In genomic region chr13:71789952-71790351, GRCh38 we compare ENCODE assay signal across 19 cellular contexts.
"Had no signal": no experiment of that assay in that cellular context is flagged by ENCODE, and none has a peak within 500 bp of the region (broad histone marks: within the 10 kb centered on the region; RNA-seq: fewer than 3 reads in every experiment).

No MANE protein-coding gene starts in this region.

- H3K4me1 Mint-ChIP-seq: activated naive CD8-positive, alpha-beta T cell treated with anti-CD3 and anti-CD28 coated beads, Interleukin-2, amount 10 ng/mL, durations not matched to agents 7 days and 5 days; central memory CD8-positive, alpha-beta T cell; memory B cell; naive B cell; stimulated activated effector memory CD8-positive, alpha-beta T cell treated with anti-CD3 and anti-CD28 coated beads, Interleukin-12 subunit alpha, Interleukin-12 subunit beta, amount 100 ng/mL, for 72 hours; T-helper 17 cell had no signal

- H3K36me3 Mint-ChIP-seq: activated naive CD8-positive, alpha-beta T cell treated with anti-CD3 and anti-CD28 coated beads, Interleukin-2, amount 10 ng/mL, durations not matched to agents 7 days and 5 days; memory B cell; naive B cell; stimulated activated effector memory CD8-positive, alpha-beta T cell treated with anti-CD3 and anti-CD28 coated beads, Interleukin-12 subunit alpha, Interleukin-12 subunit beta, amount 100 ng/mL, for 72 hours had no signal

- H3K9me3 Mint-ChIP-seq: activated naive CD8-positive, alpha-beta T cell treated with anti-CD3 and anti-CD28 coated beads, Interleukin-2, amount 10 ng/mL, durations not matched to agents 7 days and 5 days; naive B cell; type B pancreatic cell had no signal

- H3K27me3 ChIP-seq: foreskin keratinocyte, pancreas, sigmoid colon, stomach, testis had no signal

- H3K27ac Mint-ChIP-seq: activated naive CD8-positive, alpha-beta T cell treated with anti-CD3 and anti-CD28 coated beads, Interleukin-2, amount 10 ng/mL, durations not matched to agents 7 days and 5 days; memory B cell; naive B cell; stimulated activated effector memory CD8-positive, alpha-beta T cell treated with anti-CD3 and anti-CD28 coated beads, Interleukin-12 subunit alpha, Interleukin-12 subunit beta, amount 100 ng/mL, for 72 hours; T-helper 17 cell; type B pancreatic cell had no signal

- H3K36me3 ChIP-seq: pancreas, sigmoid colon, stomach had no signal

- DNase-seq: activated CD4-positive, alpha-beta T cell treated with anti-CD3 and anti-CD28 coated beads, Interleukin-2, amount 50 U/mL, for 4 hours; activated gamma-delta T cell treated with Interleukin-2 at 50 U/mL for 16 hours; activated naive CD8-positive, alpha-beta T cell treated with anti-CD3 and anti-CD28 coated beads, Interleukin-2, amount 10 ng/mL, durations not matched to agents 7 days and 5 days; amygdala; foreskin keratinocyte; mucosa of descending colon; naive B cell; pancreas; sigmoid colon; stimulated activated CD4-positive, alpha-beta T cell treated with anti-CD3 and anti-CD28 coated beads, Interleukin-4, amount 100 ng/mL, for 24 hours; stomach; T-helper 17 cell; testis had no signal

- ATAC-seq: foreskin keratinocyte; mucosa of descending colon; stimulated activated effector memory CD8-positive, alpha-beta T cell treated with anti-CD3 and anti-CD28 coated beads, Interleukin-12 subunit alpha, Interleukin-12 subunit beta, amount 100 ng/mL, for 72 hours; T-helper 17 cell had no signal

- H3K27me3 Mint-ChIP-seq: activated naive CD8-positive, alpha-beta T cell treated with anti-CD3 and anti-CD28 coated beads, Interleukin-2, amount 10 ng/mL, durations not matched to agents 7 days and 5 days; central memory CD8-positive, alpha-beta T cell; memory B cell; naive B cell; T-helper 17 cell; type B pancreatic cell had no signal

- H3K4me1 ChIP-seq: foreskin keratinocyte, sigmoid colon, stomach, testis had no signal

- H3K9me3 ChIP-seq: mucosa of descending colon, pancreas, sigmoid colon, stomach, testis had no signal

- H3K4me3 ChIP-seq: coronary artery, mucosa of descending colon, pancreas, sigmoid colon, stomach, testis had no signal

- H3K27ac ChIP-seq: coronary artery, foreskin keratinocyte, pancreas, sigmoid colon, stomach, testis, VCaP had no signal

- H3K4me3 Mint-ChIP-seq: activated naive CD8-positive, alpha-beta T cell treated with anti-CD3 and anti-CD28 coated beads, Interleukin-2, amount 10 ng/mL, durations not matched to agents 7 days and 5 days; central memory CD8-positive, alpha-beta T cell; memory B cell; naive B cell; stimulated activated effector memory CD8-positive, alpha-beta T cell treated with anti-CD3 and anti-CD28 coated beads, Interleukin-12 subunit alpha, Interleukin-12 subunit beta, amount 100 ng/mL, for 72 hours; T-helper 17 cell; type B pancreatic cell had no signal
